16 cellular contexts compared by ENCODE assay signal in genomic region chr2:238346539-238346938, GRCh38.
"Had no signal": no experiment of that assay in that cellular context is flagged by ENCODE, and none has a peak within 500 bp of the region (broad histone marks: within the 10 kb centered on the region; RNA-seq: fewer than 3 reads in every experiment).

No MANE protein-coding gene starts in this region.

- DNase-seq: activated CD4-positive, alpha-beta T cell treated with anti-CD3 and anti-CD28 coated beads for 36 hours; activated CD8-positive, alpha-beta memory T cell treated with anti-CD3 and anti-CD28 coated beads, Interleukin-2, amount 50 U/mL, for 48 hours; activated CD8-positive, alpha-beta T cell treated with anti-CD3 and anti-CD28 coated beads for 36 hours; activated naive CD4-positive, alpha-beta T cell treated with anti-CD3 and anti-CD28 coated beads for 36 hours; gastrocnemius medialis; kidney; pancreas; retina; stimulated activated naive CD4-positive, alpha-beta T cell; substantia nigra; transverse colon had no signal

- H3K4me3 ChIP-seq: cardiac muscle cell, gastrocnemius medialis, pancreas, skin epidermis, transverse colon had no signal

- H3K9me3 ChIP-seq: gastrocnemius medialis, pancreas, transverse colon had no signal

- H3K4me1 ChIP-seq: gastrocnemius medialis, pancreas, transverse colon had no signal

- H3K4me3 Mint-ChIP-seq: activated CD4-positive, alpha-beta T cell treated with anti-CD3 and anti-CD28 coated beads for 36 hours; activated CD8-positive, alpha-beta T cell treated with anti-CD3 and anti-CD28 coated beads for 36 hours; activated naive CD4-positive, alpha-beta T cell treated with anti-CD3 and anti-CD28 coated beads for 36 hours; activated T-helper 1 cell treated with anti-CD3 and anti-CD28 coated beads, Interleukin-12 subunit alpha, Interleukin-12 subunit beta, Interleukin-2, Interleukin-4 antibody, amounts not matched to agents 30 ng/mL and 10 ng/mL and 1 ng/mL, durations not matched to agents 14 hours and 24 hours and 36 hours had no signal

- H3K27me3 Mint-ChIP-seq: activated CD4-positive, alpha-beta T cell treated with anti-CD3 and anti-CD28 coated beads for 36 hours; activated CD8-positive, alpha-beta T cell treated with anti-CD3 and anti-CD28 coated beads for 36 hours had no signal

- FAIRE-seq: colon, endothelial cell of umbilical vein, kidney, pancreas had no signal

- H3K27ac ChIP-seq: cardiac muscle cell, gastrocnemius medialis, pancreas, skin epidermis, transverse colon had no signal

- H3K4me1 Mint-ChIP-seq: activated CD4-positive, alpha-beta T cell treated with anti-CD3 and anti-CD28 coated beads for 36 hours had no signal

- H3K27ac Mint-ChIP-seq: activated CD4-positive, alpha-beta T cell treated with anti-CD3 and anti-CD28 coated beads for 36 hours; activated CD8-positive, alpha-beta T cell treated with anti-CD3 and anti-CD28 coated beads for 36 hours; activated naive CD4-positive, alpha-beta T cell treated with anti-CD3 and anti-CD28 coated beads for 36 hours; activated T-helper 1 cell treated with anti-CD3 and anti-CD28 coated beads, Interleukin-12 subunit alpha, Interleukin-12 subunit beta, Interleukin-2, Interleukin-4 antibody, amounts not matched to agents 30 ng/mL and 10 ng/mL and 1 ng/mL, durations not matched to agents 14 hours and 24 hours and 36 hours had no signal

- H3K9me3 Mint-ChIP-seq: activated CD8-positive, alpha-beta T cell treated with anti-CD3 and anti-CD28 coated beads for 36 hours; activated naive CD4-positive, alpha-beta T cell treated with anti-CD3 and anti-CD28 coated beads for 36 hours; activated T-helper 1 cell treated with anti-CD3 and anti-CD28 coated beads, Interleukin-12 subunit alpha, Interleukin-12 subunit beta, Interleukin-2, Interleukin-4 antibody, amounts not matched to agents 30 ng/mL and 10 ng/mL and 1 ng/mL, durations not matched to agents 14 hours and 24 hours and 36 hours had no signal

- H3K27me3 ChIP-seq: cardiac muscle cell, gastrocnemius medialis, pancreas, transverse colon had no signal

- ATAC-seq: activated CD4-positive, alpha-beta T cell treated with anti-CD3 and anti-CD28 coated beads for 36 hours; activated CD8-positive, alpha-beta T cell treated with anti-CD3 and anti-CD28 coated beads for 36 hours; gastrocnemius medialis; pancreas had no signal
